Comparison of ENCODE assay signal across 11 cellular contexts in the genomic region with DNA sequence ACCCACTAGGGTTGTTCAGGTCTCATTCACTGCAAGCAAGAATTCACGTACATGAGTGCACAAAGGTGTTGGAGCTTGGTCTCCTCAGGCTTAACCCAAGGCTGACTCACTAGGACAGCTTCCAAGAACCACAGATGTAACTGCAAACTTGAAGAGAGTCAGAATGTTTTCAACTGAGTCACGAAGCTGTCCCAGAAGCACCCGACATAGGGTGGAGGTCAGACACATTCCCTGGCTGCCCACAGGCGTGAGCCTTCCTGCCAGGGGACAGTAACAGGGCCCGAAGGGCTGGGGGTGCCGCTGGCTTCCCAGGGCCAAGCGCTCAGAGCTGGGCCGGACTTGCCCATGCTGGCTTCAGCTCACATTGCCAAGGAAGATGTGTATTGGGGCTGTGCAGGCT. TPM values are rescaled to one million over a fixed set of nuclear protein-coding genes. Genes with fewer than 3 reads are reported as not detected.
DNase-seq lines count a peak whose midpoint lies in the region; ATAC-seq and TF ChIP-seq lines count a peak whose summit lies in the region.
"Had no signal": no experiment of that assay in that cellular context is flagged by ENCODE, and none has a peak within 500 bp of the region (broad histone marks: within the 10 kb centered on the region; RNA-seq: fewer than 3 reads in every experiment).

No MANE protein-coding gene starts in this region.

- H3K4me3 ChIP-seq in breast epithelium (no peak overlapping the region), vagina (no peak overlapping the region)
- H3K4me3 ChIP-seq: body of pancreas had no signal

- TF ChIP-seq CTCF in breast epithelium (IDR thresholded peaks at IDR 0.05), result no peak
- TF ChIP-seq CTCF in vagina (IDR thresholded peaks at IDR 0.05), result no peak

- peak overlapping the region; percentile 76 to 78 for H3K27ac ChIP-seq in breast epithelium
- peak overlapping the region; percentile 0 for H3K27ac ChIP-seq in vagina

- H3K36me3 ChIP-seq in breast epithelium, result no peaks in the 10 kb centered on the region
- peaks cover 0 to 14% of the 10 kb centered on the region in 2 donors for H3K36me3 ChIP-seq in vagina

- TF ChIP-seq POLR2A in breast epithelium (IDR thresholded peaks at IDR 0.05) (no peak), vagina (IDR thresholded peaks at IDR 0.05) (no peak)

- H3K9me3 Mint-ChIP-seq in activated naive CD4-positive, alpha-beta T cell treated with anti-CD3 and anti-CD28 coated beads, Interleukin-2, amount 50 U/mL, for 72 hours, result no peaks in the 10 kb centered on the region

- peak overlapping the region in 1 of 2 donors; percentile 50 for H3K27ac Mint-ChIP-seq in activated naive CD4-positive, alpha-beta T cell treated with anti-CD3 and anti-CD28 coated beads, Interleukin-2, amount 50 U/mL, for 72 hours

- ATAC-seq in activated naive CD4-positive, alpha-beta T cell treated with anti-CD3 and anti-CD28 coated beads, Interleukin-2, amount 50 U/mL, for 72 hours, result peak; percentile 48 to 57
- peak; percentile 15 for ATAC-seq in left lobe of liver
- no peak for ATAC-seq in HG03342 (IDR thresholded peaks at IDR 0.05; ENCODE audit: unreplicated experiment)

- H3K4me1 ChIP-seq in breast epithelium (peaks cover 0 to 4% of the 10 kb centered on the region in 2 donors), vagina (peaks cover 29% of the 10 kb centered on the region)

- no peak for DNase-seq in activated naive CD4-positive, alpha-beta T cell treated with anti-CD3 and anti-CD28 coated beads, Interleukin-2, amount 50 U/mL, for 72 hours (ENCODE audit: low spot score in 2 of 2)
- no peak for DNase-seq in activated naive CD4-positive, alpha-beta T cell treated with Interleukin-2 at 50 U/mL for 16 hours
- no peak for DNase-seq in breast epithelium (ENCODE audit: low spot score in 2 of 2)
- no peak for DNase-seq in left lobe of liver (ENCODE audit: low spot score)
- no peak for DNase-seq in vagina (ENCODE audit: extremely low spot score in 2 of 2)
- no peak for DNase-seq in NCI-H345 (lab: John Stamatoyannopoulos, UW)
- no peak for DNase-seq in NCI-H2196 treated with DMSO at 0.1 percent for 48 hours (lab: John Stamatoyannopoulos, UW; ENCODE audit: unreplicated experiment)
- DNase-seq: AML-193, NCI-H446 treated with DMSO at 0.1 percent for 48 hours had no signal

- H3K27me3 ChIP-seq in breast epithelium (no peaks in the 10 kb centered on the region), vagina (no peaks in the 10 kb centered on the region)
- H3K27me3 ChIP-seq: body of pancreas had no signal

- no peaks in the 10 kb centered on the region for H3K9me3 ChIP-seq in breast epithelium
- H3K9me3 ChIP-seq in vagina, result no peaks in the 10 kb centered on the region
- H3K9me3 ChIP-seq: body of pancreas had no signal

- intact Hi-C loops in breast epithelium (cut with DNase I; ENCODE audit: low total_unique reads) (no loop called here), vagina (cut with DNase I) (loop anchor here (10.0 kb wide), 1 partner anchor 246 kb away; no protein-coding TSS in a partner anchor)

- no peaks in the 10 kb centered on the region for H3K36me3 Mint-ChIP-seq in activated naive CD4-positive, alpha-beta T cell treated with anti-CD3 and anti-CD28 coated beads, Interleukin-2, amount 50 U/mL, for 72 hours

RNA-seq across cellular contexts. Expression of gene CMTM3, which starts 14.1 kb away (rescaled TPM):
- total RNA-seq in activated naive CD4-positive, alpha-beta T cell treated with anti-CD3 and anti-CD28 coated beads, Interleukin-2, amount 50 U/mL, for 72 hours, result 10 to 100 TPM; 40.0 to 74.0 TPM
- total RNA-seq in breast epithelium (10 to 100 TPM; 19.5 to 54.9 (median 25.2) TPM), left lobe of liver (2.0 TPM), vagina (47.9 TPM)

RNA-seq across cellular contexts. Expression of gene CMTM2, which starts 39.3 kb away (rescaled TPM):
- total RNA-seq in activated naive CD4-positive, alpha-beta T cell treated with anti-CD3 and anti-CD28 coated beads, Interleukin-2, amount 50 U/mL, for 72 hours, result 1 to 10 TPM in 1 of 2 donors, under 1 TPM in 1; 0.87 to 1.1 TPM
- total RNA-seq in breast epithelium (not detected), left lobe of liver (not detected), vagina (not detected)
- total RNA-seq: body of pancreas had no signal

RNA-seq across cellular contexts. Expression of gene CMTM1, which starts 52.3 kb away (rescaled TPM):
- total RNA-seq in activated naive CD4-positive, alpha-beta T cell treated with anti-CD3 and anti-CD28 coated beads, Interleukin-2, amount 50 U/mL, for 72 hours, result 10 to 100 TPM; 13.0 to 13.1 TPM
- total RNA-seq in breast epithelium (1 to 10 TPM; 1.6 to 2.9 (median 1.9) TPM), left lobe of liver (0.98 TPM), vagina (not detected)
- total RNA-seq: body of pancreas had no signal
